1 cellular context compared by ENCODE assay signal in genomic region chr17:74215332-74215727, GRCh38.
TF ChIP-seq lines count a peak whose summit lies in the region.

No MANE protein-coding gene starts in this region.

TF ChIP-seq in H1, 55 proteins besides CTCF, POLR2A, EP300 and RAD21:
- TF ChIP-seq SP1 (IDR thresholded peaks at IDR 0.05; ENCODE audit: low read depth, low read length) (no peak), CREB1 (IDR thresholded peaks at IDR 0.05) (no peak)
